Comparison of ENCODE assay signal across 1 cellular context in genomic region chr6:136288566-136289326, GRCh38.
TF ChIP-seq lines count a peak whose summit lies in the region.

No MANE protein-coding gene starts in this region.

TF ChIP-seq in GM12878, 131 proteins besides CTCF, POLR2A, EP300 and RAD21 (continued from another document):
- TF ChIP-seq MLLT1 (IDR thresholded peaks at IDR 0.05) (no peak; the same call in none of the 2 replicates), ZSCAN29 (IDR thresholded peaks at IDR 0.05) (no peak)
